18 cellular contexts compared by ENCODE assay signal in the genomic region with DNA sequence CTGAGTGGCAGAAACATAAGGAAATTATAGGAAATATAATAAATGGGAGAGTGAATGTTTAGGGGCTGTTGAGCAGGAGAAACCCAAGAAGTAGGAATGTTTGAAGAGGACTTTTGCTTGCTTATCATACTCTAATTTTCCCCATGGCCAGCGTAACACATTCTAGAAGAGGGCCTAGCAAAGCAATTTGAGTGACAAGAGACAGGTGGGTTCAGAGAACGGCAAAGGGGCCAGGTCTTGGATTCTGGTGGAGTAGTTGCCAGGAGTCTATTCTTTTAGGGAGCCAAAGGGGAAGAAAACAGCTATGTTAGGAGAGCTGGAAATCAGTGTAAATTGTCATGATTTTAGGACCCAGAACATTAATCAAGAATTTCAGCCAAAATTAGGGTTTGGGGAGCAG.
DNase-seq lines count a peak whose midpoint lies in the region; ATAC-seq and TF ChIP-seq lines count a peak whose summit lies in the region.
"Had no signal": no experiment of that assay in that cellular context is flagged by ENCODE, and none has a peak within 500 bp of the region (broad histone marks: within the 10 kb centered on the region; RNA-seq: fewer than 3 reads in every experiment).

No MANE protein-coding gene starts in this region.

- H3K4me1 Mint-ChIP-seq in chondrocyte (ENCODE audit: low read depth) (peaks cover 73% of the 10 kb centered on the region), nephron progenitor cell (peaks cover 11% of the 10 kb centered on the region), type B pancreatic cell (ENCODE audit: unreplicated experiment) (peaks cover 16% of the 10 kb centered on the region)
- no peaks in the 10 kb centered on the region for H3K4me1 Mint-ChIP-seq in stimulated activated effector memory CD8-positive, alpha-beta T cell treated with anti-CD3 and anti-CD28 coated beads, Interleukin-12 subunit alpha, Interleukin-12 subunit beta, amount 100 ng/mL, for 72 hours
- no peaks in the 10 kb centered on the region for H3K4me1 Mint-ChIP-seq in activated CD4-positive, alpha-beta T cell treated with anti-CD3 and anti-CD28 coated beads for 36 hours

- no peaks in the 10 kb centered on the region for H3K4me1 ChIP-seq in colonic mucosa
- H3K4me1 ChIP-seq in prostate gland (replicated peaks) = no peaks in the 10 kb centered on the region

- DNase-seq in NCI-H446 (lab: John Stamatoyannopoulos, UW) (peak; percentile 21 to 49), chondrocyte (ENCODE audit: low spot score) (no peak), nephron progenitor cell (no peak), type B pancreatic cell (ENCODE audit: extremely low spot score, unreplicated experiment) (no peak), colonic mucosa (no peak), prostate gland (ENCODE audit: low spot score) (no peak)
- no peak for DNase-seq in stimulated activated effector memory CD8-positive, alpha-beta T cell treated with anti-CD3 and anti-CD28 coated beads, Interleukin-12 subunit alpha, Interleukin-12 subunit beta, amount 100 ng/mL, for 72 hours (ENCODE audit: low spot score in 2 of 2)
- DNase-seq in activated CD4-positive, alpha-beta T cell treated with anti-CD3 and anti-CD28 coated beads for 36 hours = no peak
- DNase-seq: ACHN; Calu3; CD4-positive, alpha-beta T cell; DMS79; NCI-H1048; NCI-H146; NCI-H2081 treated with DMSO at 0.1 percent for 48 hours; NCI-H526 treated with DMSO at 0.1 percent for 48 hours had no signal

- H3K27me3 Mint-ChIP-seq in chondrocyte (ENCODE audit: low read depth) (no peaks in the 10 kb centered on the region), nephron progenitor cell (ENCODE audit: low read depth, poor library complexity) (no peaks in the 10 kb centered on the region), type B pancreatic cell (no peaks in the 10 kb centered on the region)
- H3K27me3 Mint-ChIP-seq in activated CD4-positive, alpha-beta T cell treated with anti-CD3 and anti-CD28 coated beads for 36 hours = no peaks in the 10 kb centered on the region
- H3K27me3 Mint-ChIP-seq: CD4-positive, alpha-beta T cell had no signal

- H3K27ac ChIP-seq in colonic mucosa (no peak overlapping the region), prostate gland (no peak overlapping the region)

- H3K9me3 ChIP-seq in colonic mucosa (no peaks in the 10 kb centered on the region), prostate gland (no peaks in the 10 kb centered on the region)

- no peak overlapping the region for H3K4me3 Mint-ChIP-seq in chondrocyte (ENCODE audit: unreplicated experiment)
- H3K4me3 Mint-ChIP-seq in nephron progenitor cell = no peak overlapping the region
- H3K4me3 Mint-ChIP-seq in type B pancreatic cell = peak overlapping the region; percentile 4
- no peak overlapping the region for H3K4me3 Mint-ChIP-seq in stimulated activated effector memory CD8-positive, alpha-beta T cell treated with anti-CD3 and anti-CD28 coated beads, Interleukin-12 subunit alpha, Interleukin-12 subunit beta, amount 100 ng/mL, for 72 hours
- H3K4me3 Mint-ChIP-seq in activated CD4-positive, alpha-beta T cell treated with anti-CD3 and anti-CD28 coated beads for 36 hours = no peak overlapping the region
- H3K4me3 Mint-ChIP-seq: CD4-positive, alpha-beta T cell had no signal

- H3K27ac Mint-ChIP-seq in chondrocyte (ENCODE audit: unreplicated experiment) = peak overlapping the region; percentile 87
- peak overlapping the region; percentile 37 for H3K27ac Mint-ChIP-seq in nephron progenitor cell
- peak overlapping the region; percentile 42 for H3K27ac Mint-ChIP-seq in type B pancreatic cell
- no peak overlapping the region for H3K27ac Mint-ChIP-seq in stimulated activated effector memory CD8-positive, alpha-beta T cell treated with anti-CD3 and anti-CD28 coated beads, Interleukin-12 subunit alpha, Interleukin-12 subunit beta, amount 100 ng/mL, for 72 hours
- no peak overlapping the region for H3K27ac Mint-ChIP-seq in activated CD4-positive, alpha-beta T cell treated with anti-CD3 and anti-CD28 coated beads for 36 hours
- H3K27ac Mint-ChIP-seq: CD4-positive, alpha-beta T cell had no signal

- intact Hi-C loops in colonic mucosa (cut with DNase I) = no loop called here
- intact Hi-C loops in activated CD4-positive, alpha-beta T cell treated with anti-CD3 and anti-CD28 coated beads for 36 hours (cut with DNase I, micrococcal nuclease) = no loop called here
- intact Hi-C loops in prostate gland (cut with DNase I) = no loop called here

- POLR2A ChIA-PET in activated CD4-positive, alpha-beta T cell treated with anti-CD3 and anti-CD28 coated beads for 36 hours (lab: Charles Lee) = no interaction called here

- TF ChIP-seq CTCF in chondrocyte (IDR thresholded peaks at IDR 0.05) (no peak), nephron progenitor cell (IDR thresholded peaks at IDR 0.05) (no peak), type B pancreatic cell (conservative IDR thresholded peaks at IDR 0.05) (no peak), colonic mucosa (IDR thresholded peaks at IDR 0.05) (no peak), prostate gland (IDR thresholded peaks at IDR 0.05) (no peak)

- ATAC-seq in stimulated activated effector memory CD8-positive, alpha-beta T cell treated with anti-CD3 and anti-CD28 coated beads, Interleukin-12 subunit alpha, Interleukin-12 subunit beta, amount 100 ng/mL, for 72 hours = no peak
- no peak for ATAC-seq in activated CD4-positive, alpha-beta T cell treated with anti-CD3 and anti-CD28 coated beads for 36 hours
- ATAC-seq: K562 had no signal

- H3K9ac ChIP-seq in colonic mucosa (ENCODE audit: low read depth in 2 of 2, low read length in 2 of 2) = no peak overlapping the region

- H3K4me3 ChIP-seq in colonic mucosa (no peak overlapping the region), prostate gland (no peak overlapping the region)
- H3K4me3 ChIP-seq: GM12878, K562 had no signal

- TF ChIP-seq POLR2A in prostate gland (IDR thresholded peaks at IDR 0.05) = no peak

- H3K9me3 Mint-ChIP-seq in chondrocyte (ENCODE audit: low read depth) = no peaks in the 10 kb centered on the region
- H3K9me3 Mint-ChIP-seq in nephron progenitor cell = no peaks in the 10 kb centered on the region
- no peaks in the 10 kb centered on the region for H3K9me3 Mint-ChIP-seq in type B pancreatic cell
- H3K9me3 Mint-ChIP-seq in stimulated activated effector memory CD8-positive, alpha-beta T cell treated with anti-CD3 and anti-CD28 coated beads, Interleukin-12 subunit alpha, Interleukin-12 subunit beta, amount 100 ng/mL, for 72 hours = no peaks in the 10 kb centered on the region
- no peaks in the 10 kb centered on the region for H3K9me3 Mint-ChIP-seq in activated CD4-positive, alpha-beta T cell treated with anti-CD3 and anti-CD28 coated beads for 36 hours (ENCODE audit: low read depth)
- H3K9me3 Mint-ChIP-seq: CD4-positive, alpha-beta T cell had no signal

- peaks cover 45% of the 10 kb centered on the region for H3K36me3 Mint-ChIP-seq in chondrocyte (ENCODE audit: low read depth)
- peaks cover 33% of the 10 kb centered on the region for H3K36me3 Mint-ChIP-seq in nephron progenitor cell (ENCODE audit: low read depth)
- peaks cover 12% of the 10 kb centered on the region for H3K36me3 Mint-ChIP-seq in type B pancreatic cell
- H3K36me3 Mint-ChIP-seq in stimulated activated effector memory CD8-positive, alpha-beta T cell treated with anti-CD3 and anti-CD28 coated beads, Interleukin-12 subunit alpha, Interleukin-12 subunit beta, amount 100 ng/mL, for 72 hours = no peaks in the 10 kb centered on the region
- H3K36me3 Mint-ChIP-seq in activated CD4-positive, alpha-beta T cell treated with anti-CD3 and anti-CD28 coated beads for 36 hours (ENCODE audit: low read depth) = no peaks in the 10 kb centered on the region

- CTCF ChIA-PET in activated CD4-positive, alpha-beta T cell treated with anti-CD3 and anti-CD28 coated beads for 36 hours (lab: Charles Lee) = interaction anchor here (0.9 to 1.5 kb wide), 2 partner anchors 11 to 330 kb away, joined by 3 to 5 read pairs; no protein-coding TSS in a partner anchor

- 88% methylated on average over 2 of the region's 2 CpGs for WGBS in prostate gland

- H3K36me3 ChIP-seq in colonic mucosa (no peaks in the 10 kb centered on the region), prostate gland (no peaks in the 10 kb centered on the region)

- H3K27me3 ChIP-seq in colonic mucosa (no peaks in the 10 kb centered on the region), prostate gland (replicated peaks; ENCODE audit: insufficient read depth) (no peaks in the 10 kb centered on the region)

Comparison
In these comparisons a context has a peak if more than half of its experiments do, and no peak if none do; other contexts are left out.
1. DNase-seq: peak in NCI-H446 (2 of 2); none in chondrocyte (single experiment), nephron progenitor cell (single experiment), type B pancreatic cell (single experiment), colonic mucosa (single experiment), stimulated activated effector memory CD8-positive, alpha-beta T cell treated with anti-CD3 and anti-CD28 coated beads, Interleukin-12 subunit alpha, Interleukin-12 subunit beta, amount 100 ng/mL, for 72 hours (0 of 2), activated CD4-positive, alpha-beta T cell treated with anti-CD3 and anti-CD28 coated beads for 36 hours (single experiment) and prostate gland (single experiment).
2. H3K27ac Mint-ChIP-seq: peak in chondrocyte (single experiment), nephron progenitor cell (single experiment) and type B pancreatic cell (single experiment); none in stimulated activated effector memory CD8-positive, alpha-beta T cell treated with anti-CD3 and anti-CD28 coated beads, Interleukin-12 subunit alpha, Interleukin-12 subunit beta, amount 100 ng/mL, for 72 hours (single experiment) and activated CD4-positive, alpha-beta T cell treated with anti-CD3 and anti-CD28 coated beads for 36 hours (single experiment).